ENCODE assay signal across 5 cellular contexts in genomic region chr5:68738841-68739240, GRCh38.
"Had no signal": no experiment of that assay in that cellular context is flagged by ENCODE, and none has a peak within 500 bp of the region (broad histone marks: within the 10 kb centered on the region; RNA-seq: fewer than 3 reads in every experiment).

No MANE protein-coding gene starts in this region.

- ATAC-seq: GM23338, K562 had no signal

- DNase-seq: H9, HCEC 1CT, IMR-90 had no signal

- H3K4me3 ChIP-seq: GM23338, K562 had no signal

- H2AFZ ChIP-seq: GM23338 had no signal

- H3K4me1 Mint-ChIP-seq: GM23338, H9 had no signal

- H3K9me3 Mint-ChIP-seq: GM23338, H9 had no signal

- H3K4me2 ChIP-seq: GM23338 had no signal

- H3K27ac Mint-ChIP-seq: GM23338, H9 had no signal

- H3K4me3 Mint-ChIP-seq: GM23338, H9 had no signal
